1 cellular context compared by ENCODE assay signal in the genomic region with DNA sequence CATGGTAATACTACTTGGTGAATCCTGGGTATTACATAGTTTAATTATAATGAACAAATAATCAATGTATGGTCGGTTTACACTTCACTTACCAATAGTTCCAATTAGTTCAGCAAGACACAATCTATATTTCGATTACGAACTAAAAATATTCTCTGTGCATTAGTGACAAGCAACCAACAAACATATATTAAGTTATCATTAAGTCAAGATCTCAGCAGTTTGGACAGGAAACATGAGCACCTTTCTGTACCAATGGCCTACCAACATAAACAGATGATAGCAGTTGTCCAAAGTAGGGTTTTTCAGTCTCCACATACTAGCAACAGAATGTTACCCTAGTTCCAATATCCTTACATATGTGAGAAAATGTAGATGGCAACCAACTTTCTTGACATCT.
TF ChIP-seq lines count a peak whose summit lies in the region.

No MANE protein-coding gene starts in this region.

TF ChIP-seq in K562, 482 proteins besides CTCF, POLR2A, EP300 and RAD21:
- no peak for TF ChIP-seq RNF219 (CRISPR knock-in tag; IDR thresholded peaks at IDR 0.05)
- TF ChIP-seq ZNF282 (CRISPR knock-in tag; IDR thresholded peaks at IDR 0.05): no peak
- TF ChIP-seq, protein P1, sequence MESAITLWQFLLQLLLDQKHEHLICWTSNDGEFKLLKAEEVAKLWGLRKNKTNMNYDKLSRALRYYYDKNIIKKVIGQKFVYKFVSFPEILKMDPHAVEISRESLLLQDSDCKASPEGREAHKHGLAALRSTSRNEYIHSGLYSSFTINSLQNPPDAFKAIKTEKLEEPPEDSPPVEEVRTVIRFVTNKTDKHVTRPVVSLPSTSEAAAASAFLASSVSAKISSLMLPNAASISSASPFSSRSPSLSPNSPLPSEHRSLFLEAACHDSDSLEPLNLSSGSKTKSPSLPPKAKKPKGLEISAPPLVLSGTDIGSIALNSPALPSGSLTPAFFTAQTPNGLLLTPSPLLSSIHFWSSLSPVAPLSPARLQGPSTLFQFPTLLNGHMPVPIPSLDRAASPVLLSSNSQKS (CRISPR knock-in tag; IDR thresholded peaks at IDR 0.05): no peak
- TF ChIP-seq ZNF584 (CRISPR knock-in tag; IDR thresholded peaks at IDR 0.05; ENCODE audit: low read depth): no peak
- no peak for TF ChIP-seq ZNF398 (CRISPR knock-in tag; IDR thresholded peaks at IDR 0.05)
- no peak for TF ChIP-seq KAT7 (CRISPR knock-in tag; IDR thresholded peaks at IDR 0.05; ENCODE audit: borderline replicate concordance)
- TF ChIP-seq RBM22 (IDR thresholded peaks at IDR 0.05; ENCODE audit: low read depth, low read length, poor library complexity, severe bottlenecking): peak; percentile 63
